In the genomic region with DNA sequence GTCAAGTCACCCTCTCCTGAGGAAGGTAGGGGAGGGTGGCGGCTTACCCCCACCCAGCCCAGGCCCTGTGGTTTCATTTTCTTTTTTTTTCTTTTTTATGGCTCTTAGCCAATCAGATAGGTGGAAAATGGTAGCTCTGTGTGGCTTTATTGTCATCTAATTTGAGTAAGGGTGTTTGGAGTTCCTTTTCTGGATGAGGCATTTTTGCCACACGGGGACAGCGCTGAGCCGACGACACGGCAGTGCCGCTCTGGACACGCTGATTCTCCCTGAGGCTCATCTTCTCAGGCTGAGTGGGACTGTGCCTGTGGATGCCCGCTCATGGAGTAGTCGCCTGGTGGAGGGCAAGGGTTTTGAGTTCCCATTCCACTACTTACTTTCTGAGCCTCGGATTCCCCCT, we compare ENCODE assay signal across 10 cellular contexts. TPM values are rescaled to one million over a fixed set of nuclear protein-coding genes. Genes with fewer than 3 reads are reported as not detected.
DNase-seq lines count a peak whose midpoint lies in the region; ATAC-seq, FAIRE-seq and TF ChIP-seq lines count a peak whose summit lies in the region.
"Had no signal": no experiment of that assay in that cellular context is flagged by ENCODE, and none has a peak within 500 bp of the region (broad histone marks: within the 10 kb centered on the region; RNA-seq: fewer than 3 reads in every experiment).

No MANE protein-coding gene starts in this region.

- no peak overlapping the region for H3K9ac ChIP-seq in keratinocyte (ENCODE audit: control insufficient read depth, extremely low read depth, insufficient read depth, low read length)

- CTCF ChIA-PET in AG04450 (lab: Charles Lee) = interaction anchor here (0.6 to 1.2 kb wide), 5 partner anchors 136 to 834 kb away, joined by 3 to 5 read pairs (median 3); no protein-coding TSS in a partner anchor

- POLR2A ChIA-PET in AG04450 (lab: Yijun Ruan, JAX) = no interaction called here

- H3K4me3 ChIP-seq in AG04450 (ENCODE audit: low read depth, low read length) (no peak overlapping the region), keratinocyte (ENCODE audit: control insufficient read depth in 2 of 3, extremely low read depth in 1 of 3, insufficient read depth in 2 of 3, low read depth in 1 of 3, low read length in 3 of 3) (no peak overlapping the region)

- DNase-seq in AG04450 (ENCODE audit: low read depth, low spot score) = no peak
- DNase-seq in SW480 (ENCODE audit: low spot score) = peak; percentile 33
- DNase-seq in keratinocyte (ENCODE audit: low read depth, low spot score) = no peak
- DNase-seq in DMS79 (lab: John Stamatoyannopoulos, UW) = no peak
- DNase-seq in HCEC 1CT = no peak
- DNase-seq: activated CD8-positive, alpha-beta memory T cell treated with anti-CD3 and anti-CD28 coated beads for 24 hours; DND-41 had no signal

- H3K27ac ChIP-seq in AG04450 (ENCODE audit: low read depth, low read length) = no peak overlapping the region
- no peak overlapping the region for H3K27ac ChIP-seq in keratinocyte (ENCODE audit: control insufficient read depth, insufficient read depth, low read length)

- peak; percentile 41 for TF ChIP-seq CTCF in AG04450 (IDR thresholded peaks at IDR 0.05; ENCODE audit: low read depth, low read length)
- peak; percentile 30; the same call in 1 of the 3 replicates for TF ChIP-seq CTCF in GM12872 (IDR thresholded peaks at IDR 0.05; ENCODE audit: insufficient read depth, low read depth, low read length)
- peak in 2 of 3 experiments; percentile 42 to 47 for TF ChIP-seq CTCF in keratinocyte (optimal IDR thresholded peaks at IDR 0.05 in 1 of 3, IDR thresholded peaks at IDR 0.05 in 1 of 3, conservative IDR thresholded peaks at IDR 0.05 in 1 of 3; ENCODE audit: extremely low read depth in 1 of 3, insufficient read depth in 2 of 3, low read length in 3 of 3)

- no peak for ATAC-seq in GM19397 (IDR thresholded peaks at IDR 0.05; ENCODE audit: unreplicated experiment)
- no peak for ATAC-seq in HG03135 (IDR thresholded peaks at IDR 0.05; ENCODE audit: unreplicated experiment)

- FAIRE-seq in keratinocyte (lab: Jason Lieb, UNC) = no peak

- H3K36me3 ChIP-seq in keratinocyte (ENCODE audit: control insufficient read depth in 2 of 2, extremely low read depth in 1 of 2, insufficient read depth in 2 of 2, low read length in 2 of 2) = no peaks in the 10 kb centered on the region

- no peaks in the 10 kb centered on the region for H3K9me3 ChIP-seq in AG04450 (ENCODE audit: control insufficient read depth, insufficient read depth, low read length)
- no peaks in the 10 kb centered on the region for H3K9me3 ChIP-seq in keratinocyte (ENCODE audit: control insufficient read depth, low read depth, low read length)

- no peaks in the 10 kb centered on the region for H3K9me1 ChIP-seq in keratinocyte (ENCODE audit: control insufficient read depth, extremely low read depth, insufficient read depth, low read length)

- no peaks in the 10 kb centered on the region for H3K4me1 ChIP-seq in keratinocyte (ENCODE audit: control insufficient read depth, extremely low read depth, insufficient read depth, low read length)

- no peak overlapping the region for H3K4me2 ChIP-seq in keratinocyte (ENCODE audit: control insufficient read depth, extremely low read depth, insufficient read depth, low read depth, low read length)

- dilution Hi-C loops in keratinocyte (cut with MboI; ENCODE audit: extremely low pct_ligation_motif_present, low sequenced_read_pairs) = no loop called here

- no peaks in the 10 kb centered on the region for H3K79me2 ChIP-seq in keratinocyte (ENCODE audit: control insufficient read depth, insufficient read depth, low read length)

- no peaks in the 10 kb centered on the region for H4K20me1 ChIP-seq in keratinocyte (ENCODE audit: control insufficient read depth, extremely low read depth, insufficient read depth, low read length)

- H2AFZ ChIP-seq in keratinocyte (ENCODE audit: control insufficient read depth, low read length) = no peak overlapping the region

- H3K27me3 ChIP-seq in AG04450 (ENCODE audit: control insufficient read depth, insufficient read depth, low read length) (peaks cover 5% of the 10 kb centered on the region), keratinocyte (ENCODE audit: control insufficient read depth, extremely low read depth, insufficient read depth, low read length) (peaks cover 12% of the 10 kb centered on the region)

RNA-seq across cellular contexts. Expression of gene ANGPT4, which starts 37.6 kb away (rescaled TPM):
- polyA plus RNA-seq in AG04450 (2011; rRNA removed) (not detected in 2 replicates), keratinocyte (not detected in 3 replicates)
- not detected in 2 replicates for polyA minus RNA-seq in AG04450 (2011; rRNA and poly(A)+ RNA removed)
- polyA plus RNA-seq in keratinocyte (2011; ENCODE audit: low read depth) = not detected
- not detected in 2 replicates for polyA plus RNA-seq in keratinocyte (2011; cell fraction: cytosol; rRNA removed)
- not detected in 2 replicates for polyA plus RNA-seq in keratinocyte (2011; cell fraction: nucleus; rRNA removed)
- 0.02 TPM in 1 of 2 replicates, not detected in the other for polyA plus RNA-seq in keratinocyte (2012; ENCODE audit: low replicate concordance)
- polyA minus RNA-seq in keratinocyte = not detected in 3 replicates
- polyA minus RNA-seq in keratinocyte (2011; cell fraction: cytosol; rRNA and poly(A)+ RNA removed) = not detected
- polyA minus RNA-seq in keratinocyte (2011; cell fraction: nucleus; rRNA and poly(A)+ RNA removed) = not detected in 2 replicates

RNA-seq across cellular contexts. Expression of gene RSPO4, which starts 48.4 kb away (rescaled TPM):
- not detected in 2 replicates for polyA plus RNA-seq in AG04450 (2011; rRNA removed)
- not detected in 2 replicates for polyA minus RNA-seq in AG04450 (2011; rRNA and poly(A)+ RNA removed)
- not detected in 3 replicates for polyA plus RNA-seq in keratinocyte
- polyA plus RNA-seq in keratinocyte (2011; ENCODE audit: low read depth) = not detected
- not detected in 2 replicates for polyA plus RNA-seq in keratinocyte (2011; cell fraction: cytosol; rRNA removed)
- polyA plus RNA-seq in keratinocyte (2011; cell fraction: nucleus; rRNA removed) = 0.04 TPM in 1 of 2 replicates, not detected in the other
- not detected in 2 replicates for polyA plus RNA-seq in keratinocyte (2012; ENCODE audit: low replicate concordance)
- polyA minus RNA-seq in keratinocyte = not detected in 3 replicates
- not detected for polyA minus RNA-seq in keratinocyte (2011; cell fraction: cytosol; rRNA and poly(A)+ RNA removed)
- polyA minus RNA-seq in keratinocyte (2011; cell fraction: nucleus; rRNA and poly(A)+ RNA removed) = not detected in 2 replicates
